1 cellular context compared by ENCODE assay signal in genomic region chr15:94844533-94845390, GRCh38.
A peak's percentile ranks its signal among the peaks of the same experiment; 100 is the strongest.
TF ChIP-seq lines count a peak whose summit lies in the region.

No MANE protein-coding gene starts in this region.

TF ChIP-seq in HepG2, 621 proteins besides CTCF, POLR2A, EP300 and RAD21 (continued from another document and continues in another):
- TF ChIP-seq TGIF2 (CRISPR knock-in tag; IDR thresholded peaks at IDR 0.05) (no peak), ZNF607 (CRISPR knock-in tag; IDR thresholded peaks at IDR 0.05; ENCODE audit: borderline replicate concordance) (no peak), BCL3 (CRISPR knock-in tag; IDR thresholded peaks at IDR 0.05) (no peak), ARID2 (CRISPR knock-in tag; IDR thresholded peaks at IDR 0.05; ENCODE audit: borderline replicate concordance) (no peak), CEBPZ (IDR thresholded peaks at IDR 0.05; ENCODE audit: low read length) (no peak), ZNF574 (CRISPR knock-in tag; IDR thresholded peaks at IDR 0.05) (peak; percentile 50), ZNF720 (CRISPR knock-in tag; IDR thresholded peaks at IDR 0.05) (no peak), ZHX1 (CRISPR knock-in tag; IDR thresholded peaks at IDR 0.05; ENCODE audit: low read depth) (no peak), FOXK2 (IDR thresholded peaks at IDR 0.05) (no peak), POLR2AphosphoS5 (IDR thresholded peaks at IDR 0.05; ENCODE audit: low read depth, low read length) (no peak; the same call in 1 of the 2 replicates), ZNF350 (CRISPR knock-in tag; IDR thresholded peaks at IDR 0.05; ENCODE audit: borderline replicate concordance, low read depth) (0 out of 2 replicates have a peak, but pooled peaks have one; percentile 34), ZNF746 (CRISPR knock-in tag; IDR thresholded peaks at IDR 0.05) (peak; percentile 82), HOXD1 (CRISPR knock-in tag; IDR thresholded peaks at IDR 0.05) (no peak), TAF1 (CRISPR knock-in tag; IDR thresholded peaks at IDR 0.05) (peak; percentile 16; the same call in 1 of the 2 replicates), JUND (CRISPR knock-in tag; IDR thresholded peaks at IDR 0.05) (no peak), ZFP62 (CRISPR knock-in tag; IDR thresholded peaks at IDR 0.05) (no peak), TAF15 (IDR thresholded peaks at IDR 0.05; ENCODE audit: low read depth, low read length, poor library complexity, severe bottlenecking) (no peak), RNF2 (conservative IDR thresholded peaks at IDR 0.05; ENCODE audit: low read depth) (peak; percentile 77), NR0B2 (CRISPR knock-in tag; IDR thresholded peaks at IDR 0.05) (no peak), ZKSCAN1 (IDR thresholded peaks at IDR 0.05; ENCODE audit: low read length) (no peak), NRL (CRISPR knock-in tag; IDR thresholded peaks at IDR 0.05; ENCODE audit: borderline replicate concordance) (0 out of 2 replicates have a peak, but pooled peaks have one; percentile 66), TERF1 (CRISPR knock-in tag; IDR thresholded peaks at IDR 0.05) (no peak), ZNF549 (CRISPR knock-in tag; IDR thresholded peaks at IDR 0.05) (no peak), PHF5A (CRISPR knock-in tag; IDR thresholded peaks at IDR 0.05; ENCODE audit: low read depth, unreplicated experiment) (no peak), ZNF562 (CRISPR knock-in tag; IDR thresholded peaks at IDR 0.05; ENCODE audit: borderline replicate concordance) (no peak), HMGXB4 (CRISPR knock-in tag; IDR thresholded peaks at IDR 0.05; ENCODE audit: borderline replicate concordance in 1 of 2, low read depth in 1 of 2) (no peak), AHDC1 (CRISPR knock-in tag; IDR thresholded peaks at IDR 0.05; ENCODE audit: borderline replicate concordance) (peak; percentile 64; the same call in 1 of the 2 replicates), CEBPG (CRISPR knock-in tag; IDR thresholded peaks at IDR 0.05) (no peak), FIP1L1 (IDR thresholded peaks at IDR 0.05; ENCODE audit: borderline replicate concordance, insufficient read depth, low read depth, low read length) (no peak), TFDP2 (CRISPR knock-in tag; IDR thresholded peaks at IDR 0.05) (peak; percentile 33), ZNF615 (CRISPR knock-in tag; IDR thresholded peaks at IDR 0.05; ENCODE audit: borderline replicate concordance) (no peak), HNRNPLL (IDR thresholded peaks at IDR 0.05; ENCODE audit: low read depth, low read length, poor library complexity, severe bottlenecking) (peak; percentile 39), FOSL1 (CRISPR knock-in tag; IDR thresholded peaks at IDR 0.05; ENCODE audit: borderline replicate concordance) (no peak), ZNF766 (CRISPR knock-in tag; IDR thresholded peaks at IDR 0.05; ENCODE audit: borderline replicate concordance) (peak; percentile 37; the same call in 1 of the 2 replicates), CERS6 (CRISPR knock-in tag; IDR thresholded peaks at IDR 0.05) (no peak), ZNF672 (CRISPR knock-in tag; IDR thresholded peaks at IDR 0.05) (no peak), POLR2G (IDR thresholded peaks at IDR 0.05; ENCODE audit: low read depth, low read length) (no peak; the same call in none of the 2 replicates)
